In the genomic region with DNA sequence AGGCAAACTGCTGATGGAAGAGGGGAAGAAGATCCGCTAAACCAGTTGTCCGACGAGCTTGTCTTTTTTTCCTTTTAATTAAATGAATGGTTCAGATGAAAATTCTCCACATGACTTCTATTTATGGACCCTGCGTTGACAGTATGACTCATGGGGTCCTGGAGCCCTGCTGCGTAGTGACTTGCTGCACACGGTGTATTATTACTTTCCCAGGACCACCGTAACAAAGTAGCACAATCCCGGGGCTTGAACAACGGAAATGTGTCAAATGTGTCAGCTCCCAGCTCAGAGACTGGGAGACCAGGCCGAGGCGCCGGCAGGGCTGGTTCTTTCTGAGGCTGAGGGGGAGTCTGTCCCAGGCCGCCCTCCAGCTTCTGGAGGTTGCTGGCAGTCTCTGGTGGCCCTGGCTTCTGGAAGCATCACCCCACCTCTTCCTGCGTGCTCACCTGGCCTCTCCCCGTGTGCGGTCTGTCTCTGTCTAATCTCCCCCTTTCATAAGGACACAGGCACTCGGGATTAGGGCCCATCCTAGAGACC, we compare ENCODE assay signal across 21 cellular contexts. TPM values are rescaled to one million over a fixed set of nuclear protein-coding genes. Genes with fewer than 3 reads are reported as not detected.
"Had no signal": no experiment of that assay in that cellular context is flagged by ENCODE, and none has a peak within 500 bp of the region (broad histone marks: within the 10 kb centered on the region; RNA-seq: fewer than 3 reads in every experiment).

No MANE protein-coding gene starts in this region.

- DNase-seq: activated CD4-positive, alpha-beta T cell treated with anti-CD3 and anti-CD28 coated beads for 48 hours; activated CD8-positive, alpha-beta T cell treated with anti-CD3 and anti-CD28 coated beads for 36 hours; activated gamma-delta T cell treated with Interleukin-2 at 50 U/mL for 16 hours; activated T-cell treated with anti-CD3 and anti-CD28 coated beads, Interleukin-2, amount 50 U/mL, for 72 hours; left lung; mammary epithelial cell; naive B cell; stimulated activated CD4-positive, alpha-beta T cell treated with anti-CD3 and anti-CD28 coated beads, Interleukin-15, amount 100 ng/mL, for 24 hours; stimulated activated CD4-positive, alpha-beta T cell treated with anti-CD3 and anti-CD28 coated beads, Interleukin-4, amount 100 ng/mL, for 1 hour; stimulated activated naive B cell treated with anti-CD40 and anti-IgM and Interleukin-4, amounts not matched to agents 10 μg/mL and 1 μg/mL and 100 μg/mL, for 72 hours; T-helper 2 cell; thyroid gland had no signal

- H3K9ac ChIP-seq: neural progenitor cell had no signal

- H3K4me1 ChIP-seq: gastrocnemius medialis, left lung, neural progenitor cell, thyroid gland had no signal

- H3K36me3 ChIP-seq: gastrocnemius medialis, left lung, neural progenitor cell, thyroid gland had no signal

- H3K27me3 ChIP-seq: thyroid gland had no signal

- H3K9me3 ChIP-seq: gastrocnemius medialis, left lung, thyroid gland had no signal

- ATAC-seq: activated CD8-positive, alpha-beta T cell treated with anti-CD3 and anti-CD28 coated beads for 36 hours; activated T-cell treated with anti-CD3 and anti-CD28 coated beads, Interleukin-2, amount 50 U/mL, for 72 hours; stimulated activated naive B cell treated with anti-CD40 and anti-IgM and Interleukin-4, amounts not matched to agents 10 μg/mL and 1 μg/mL and 100 μg/mL, for 72 hours; WTC11 had no signal

- H3K27ac ChIP-seq: epithelial cell of prostate, left lung, neural progenitor cell, thyroid gland had no signal

- H3K4me3 ChIP-seq: gastrocnemius medialis, left lung, neural progenitor cell, thyroid gland had no signal

- H2AFZ ChIP-seq: neural progenitor cell had no signal

- H3K4me2 ChIP-seq: neural progenitor cell had no signal

RNA-seq across cellular contexts. Expression of a gene that starts 33.8 kb away (rescaled TPM):
- total RNA-seq: activated CD8-positive, alpha-beta T cell treated with anti-CD3 and anti-CD28 coated beads for 36 hours; bronchial epithelial cell; cerebellum; mononuclear cell; thyroid gland; urinary bladder had no signal
- polyA plus RNA-seq: keratinocyte, urinary bladder had no signal
